Comparison of ENCODE assay signal across 10 cellular contexts in the genomic region with DNA sequence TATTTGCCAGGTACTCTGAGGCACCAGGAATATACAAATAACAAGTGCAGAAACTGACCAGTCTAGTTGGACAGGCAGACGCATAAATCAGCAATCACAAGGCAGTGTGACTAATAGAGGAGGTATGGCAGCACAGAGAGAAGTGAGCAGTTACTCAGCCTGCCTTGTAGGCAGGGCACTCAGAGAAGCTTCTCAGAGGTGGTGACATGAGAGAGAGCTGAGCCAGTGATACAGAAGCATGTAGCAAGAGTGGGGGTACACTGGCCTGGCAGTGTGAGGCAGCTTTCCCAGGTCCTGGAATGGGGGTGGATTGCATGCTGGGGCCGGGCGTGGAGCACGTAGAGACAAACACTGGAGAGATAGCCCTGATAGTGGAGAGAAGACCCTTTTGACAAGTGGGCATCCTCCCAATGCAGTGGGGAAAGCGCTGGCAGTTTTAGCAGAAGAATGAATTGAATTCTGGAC. TPM values are rescaled to one million over a fixed set of nuclear protein-coding genes. Genes with fewer than 3 reads are reported as not detected.
DNase-seq lines count a peak whose midpoint lies in the region; ATAC-seq and TF ChIP-seq lines count a peak whose summit lies in the region.
"Had no signal": no experiment of that assay in that cellular context is flagged by ENCODE, and none has a peak within 500 bp of the region (broad histone marks: within the 10 kb centered on the region; RNA-seq: fewer than 3 reads in every experiment).

No MANE protein-coding gene starts in this region.

- peak; percentile 96 for DNase-seq in AG04449 (ENCODE audit: low read depth, low spot score)
- DNase-seq in MV-4-11 (lab: John Stamatoyannopoulos, UW), result peak; percentile 72
- no peak for DNase-seq in naive thymus-derived CD4-positive, alpha-beta T cell
- no peak for DNase-seq in HEK293T (ENCODE audit: extremely low spot score)
- DNase-seq in stimulated activated CD4-positive, alpha-beta T cell treated with anti-CD3 and anti-CD28 coated beads, Interleukin-15, amount 100 ng/mL, for 24 hours, result no peak
- no peak for DNase-seq in DMS153 (lab: John Stamatoyannopoulos, UW)

- CTCF ChIA-PET in AG04449 (lab: Yijun Ruan, JAX), result interaction anchor here (1.1 to 11.3 kb wide), 6 partner anchors 8 to 51 kb away, joined by 3 to 119 read pairs (median 16); no protein-coding TSS in a partner anchor
- CTCF ChIA-PET in naive thymus-derived CD4-positive, alpha-beta T cell (lab: Charles Lee), result no interaction called here
- CTCF ChIA-PET in HEK293T (lab: Yijun Ruan, JAX), result interaction anchor here (0.7 to 3.0 kb wide), 4 partner anchors 13 to 52 kb away, joined by 3 to 10 read pairs (median 6); no protein-coding TSS in a partner anchor

- no peak for ATAC-seq in naive thymus-derived CD4-positive, alpha-beta T cell

- H3K27ac ChIP-seq in duodenal mucosa (ENCODE audit: low read depth, low read length), result peak overlapping the region; percentile 77
- no peak overlapping the region for H3K27ac ChIP-seq in naive thymus-derived CD4-positive, alpha-beta T cell (ENCODE audit: low read depth, low read length)

- no peak for TF ChIP-seq CTCF in AG04449 (IDR thresholded peaks at IDR 0.05; ENCODE audit: insufficient read depth, low read length, missing control alignments)

- H3K4me1 ChIP-seq in duodenal mucosa (ENCODE audit: control insufficient read depth in 1 of 2, insufficient read depth in 2 of 2, low read length in 2 of 2), result peaks cover 11 to 14% of the 10 kb centered on the region in 2 donors
- H3K4me1 ChIP-seq in mucosa of stomach (ENCODE audit: control insufficient read depth, insufficient read depth, low read length), result peaks cover 45% of the 10 kb centered on the region
- no peaks in the 10 kb centered on the region for H3K4me1 ChIP-seq in naive thymus-derived CD4-positive, alpha-beta T cell (ENCODE audit: control insufficient read depth in 2 of 2, insufficient read depth in 2 of 2, low read length in 2 of 2)

- peaks cover 0 to 4% (median 0%) of the 10 kb centered on the region in 7 donors for H3K4me1 Mint-ChIP-seq in naive thymus-derived CD4-positive, alpha-beta T cell
- H3K4me1 Mint-ChIP-seq: IgD-negative memory B cell had no signal

- H3K9ac ChIP-seq in duodenal mucosa (ENCODE audit: low read depth in 1 of 2, low read length in 2 of 2) (no peak overlapping the region), mucosa of stomach (ENCODE audit: low read length) (peak overlapping the region; percentile 45)

- POLR2A ChIA-PET in AG04449 (lab: Yijun Ruan, JAX) (interaction anchor here (0.9 to 2.5 kb wide), 10 partner anchors 8 to 46 kb away, joined by 3 to 13 read pairs (median 6); partner anchors contain the start of genes CSRP1 and PHLDA3), HEK293T (lab: Yijun Ruan, JAX) (interaction anchor here (1.1 kb wide), 1 partner anchor 21 kb away, joined by 4 read pairs; no protein-coding TSS in a partner anchor)
- POLR2A ChIA-PET in naive thymus-derived CD4-positive, alpha-beta T cell (lab: Charles Lee), result no interaction called here

- H3K36me3 ChIP-seq in duodenal mucosa (ENCODE audit: control insufficient read depth in 1 of 2, insufficient read depth in 2 of 2, low read length in 2 of 2), result no peaks in the 10 kb centered on the region
- H3K36me3 ChIP-seq in mucosa of stomach (ENCODE audit: control insufficient read depth, insufficient read depth, low read length), result no peaks in the 10 kb centered on the region
- H3K36me3 ChIP-seq in naive thymus-derived CD4-positive, alpha-beta T cell (ENCODE audit: control insufficient read depth in 2 of 3, insufficient read depth in 3 of 3, low read length in 3 of 3), result no peaks in the 10 kb centered on the region

- H3K4me3 Mint-ChIP-seq in naive thymus-derived CD4-positive, alpha-beta T cell, result no peak overlapping the region
- H3K4me3 Mint-ChIP-seq: activated naive CD8-positive, alpha-beta T cell had no signal

- H3K9me3 ChIP-seq in duodenal mucosa (ENCODE audit: control insufficient read depth in 1 of 2, low read length in 2 of 2), result no peaks in the 10 kb centered on the region
- H3K9me3 ChIP-seq in mucosa of stomach (ENCODE audit: control insufficient read depth, low read length), result no peaks in the 10 kb centered on the region
- H3K9me3 ChIP-seq in naive thymus-derived CD4-positive, alpha-beta T cell (ENCODE audit: control insufficient read depth in 2 of 3, low read length in 3 of 3), result no peaks in the 10 kb centered on the region

- no peak overlapping the region for H3K27ac Mint-ChIP-seq in naive thymus-derived CD4-positive, alpha-beta T cell
- H3K27ac Mint-ChIP-seq: activated naive CD8-positive, alpha-beta T cell; IgD-negative memory B cell had no signal

- peaks cover 0 to 11% (median 8%) of the 10 kb centered on the region in 5 donors for H3K27me3 Mint-ChIP-seq in naive thymus-derived CD4-positive, alpha-beta T cell
- H3K27me3 Mint-ChIP-seq: activated naive CD8-positive, alpha-beta T cell had no signal

- H3K36me3 Mint-ChIP-seq in naive thymus-derived CD4-positive, alpha-beta T cell, result peaks cover 0 to 7% (median 0%) of the 10 kb centered on the region in 5 donors
- H3K36me3 Mint-ChIP-seq: activated naive CD8-positive, alpha-beta T cell; IgD-negative memory B cell had no signal

- intact Hi-C loops in naive thymus-derived CD4-positive, alpha-beta T cell (cut with micrococcal nuclease), result no loop called here

- H3K27me3 ChIP-seq in duodenal mucosa (ENCODE audit: control insufficient read depth in 1 of 2, insufficient read depth in 2 of 2, low read length in 2 of 2) (no peaks in the 10 kb centered on the region), mucosa of stomach (ENCODE audit: control insufficient read depth, insufficient read depth, low read length) (no peaks in the 10 kb centered on the region)
- H3K27me3 ChIP-seq in naive thymus-derived CD4-positive, alpha-beta T cell (ENCODE audit: control insufficient read depth in 2 of 2, insufficient read depth in 2 of 2, low read length in 2 of 2), result no peaks in the 10 kb centered on the region

- H3K4me3 ChIP-seq in AG04449 (ENCODE audit: low read depth, low read length), result peak overlapping the region; percentile 15
- H3K4me3 ChIP-seq in duodenal mucosa (ENCODE audit: low read depth in 1 of 2, low read length in 2 of 2), result no peak overlapping the region
- no peak overlapping the region for H3K4me3 ChIP-seq in mucosa of stomach (ENCODE audit: low read length)
- no peak overlapping the region for H3K4me3 ChIP-seq in naive thymus-derived CD4-positive, alpha-beta T cell (ENCODE audit: low read length)

- H3K9me3 Mint-ChIP-seq in naive thymus-derived CD4-positive, alpha-beta T cell, result no peaks in the 10 kb centered on the region
- H3K9me3 Mint-ChIP-seq: IgD-negative memory B cell had no signal

TF ChIP-seq in HEK293T, 16 proteins besides CTCF, POLR2A, EP300 and RAD21:
- no peak for TF ChIP-seq ARNT (IDR thresholded peaks at IDR 0.05)
- TF ChIP-seq FOXK2 (IDR thresholded peaks at IDR 0.05), result no peak
- TF ChIP-seq FOXA1 (IDR thresholded peaks at IDR 0.05), result no peak
- no peak for TF ChIP-seq NFRKB (IDR thresholded peaks at IDR 0.05)
- TF ChIP-seq TARDBP (IDR thresholded peaks at IDR 0.05), result no peak
- TF ChIP-seq ELF4 (IDR thresholded peaks at IDR 0.05), result no peak
- no peak for TF ChIP-seq SP1 (IDR thresholded peaks at IDR 0.05)
- no peak for TF ChIP-seq CTBP1 (IDR thresholded peaks at IDR 0.05; ENCODE audit: borderline replicate concordance)
- TF ChIP-seq PKNOX1 (IDR thresholded peaks at IDR 0.05), result no peak; the same call in 1 of the 2 replicates
- no peak for TF ChIP-seq ZNF384 (IDR thresholded peaks at IDR 0.05)
- TF ChIP-seq LEF1 (IDR thresholded peaks at IDR 0.05; ENCODE audit: borderline replicate concordance), result no peak
- no peak for TF ChIP-seq HDGF (IDR thresholded peaks at IDR 0.05; ENCODE audit: borderline replicate concordance)
- TF ChIP-seq L3MBTL2 (conservative IDR thresholded peaks at IDR 0.05), result no peak
- no peak for TF ChIP-seq SUZ12 (IDR thresholded peaks at IDR 0.05)
- no peak for TF ChIP-seq BHLHE40 (IDR thresholded peaks at IDR 0.05; ENCODE audit: borderline replicate concordance)
- no peak for TF ChIP-seq FOXM1 (IDR thresholded peaks at IDR 0.05; ENCODE audit: borderline replicate concordance)

RNA-seq across cellular contexts. Expression of gene PHLDA3, which starts 7.8 kb away (rescaled TPM):
- total RNA-seq in naive thymus-derived CD4-positive, alpha-beta T cell, result 10 to 100 TPM in 1 of 5 experiments, 1 to 10 TPM in 2, under 1 TPM in 2; 0.19 to 22.4 (median 1.1) TPM
- under 1 TPM in 1 of 2 donors, not detected in 1; 0.13 TPM for polyA plus RNA-seq in naive thymus-derived CD4-positive, alpha-beta T cell

RNA-seq across cellular contexts. Expression of gene TNNI1, which starts 39.7 kb away (rescaled TPM):
- not detected for total RNA-seq in naive thymus-derived CD4-positive, alpha-beta T cell
- not detected for polyA plus RNA-seq in naive thymus-derived CD4-positive, alpha-beta T cell
- polyA plus RNA-seq: IgD-negative memory B cell had no signal

RNA-seq across cellular contexts. Expression of gene CSRP1, which starts 45.7 kb away (rescaled TPM):
- total RNA-seq in naive thymus-derived CD4-positive, alpha-beta T cell, result 10 to 100 TPM; 24.2 to 83.1 (median 37.7) TPM
- 10 to 100 TPM; 43.6 to 52.0 TPM for polyA plus RNA-seq in naive thymus-derived CD4-positive, alpha-beta T cell

Comparison
In these comparisons a context has a peak if more than half of its experiments do, and no peak if none do; other contexts are left out.
1. DNase-seq: peak in AG04449 (single experiment) and MV-4-11 (single experiment); none in naive thymus-derived CD4-positive, alpha-beta T cell (0 of 9), HEK293T (single experiment), stimulated activated CD4-positive, alpha-beta T cell treated with anti-CD3 and anti-CD28 coated beads, Interleukin-15, amount 100 ng/mL, for 24 hours (single experiment) and DMS153 (single experiment).